ENCODE assay signal across 19 cellular contexts in the genomic region with DNA sequence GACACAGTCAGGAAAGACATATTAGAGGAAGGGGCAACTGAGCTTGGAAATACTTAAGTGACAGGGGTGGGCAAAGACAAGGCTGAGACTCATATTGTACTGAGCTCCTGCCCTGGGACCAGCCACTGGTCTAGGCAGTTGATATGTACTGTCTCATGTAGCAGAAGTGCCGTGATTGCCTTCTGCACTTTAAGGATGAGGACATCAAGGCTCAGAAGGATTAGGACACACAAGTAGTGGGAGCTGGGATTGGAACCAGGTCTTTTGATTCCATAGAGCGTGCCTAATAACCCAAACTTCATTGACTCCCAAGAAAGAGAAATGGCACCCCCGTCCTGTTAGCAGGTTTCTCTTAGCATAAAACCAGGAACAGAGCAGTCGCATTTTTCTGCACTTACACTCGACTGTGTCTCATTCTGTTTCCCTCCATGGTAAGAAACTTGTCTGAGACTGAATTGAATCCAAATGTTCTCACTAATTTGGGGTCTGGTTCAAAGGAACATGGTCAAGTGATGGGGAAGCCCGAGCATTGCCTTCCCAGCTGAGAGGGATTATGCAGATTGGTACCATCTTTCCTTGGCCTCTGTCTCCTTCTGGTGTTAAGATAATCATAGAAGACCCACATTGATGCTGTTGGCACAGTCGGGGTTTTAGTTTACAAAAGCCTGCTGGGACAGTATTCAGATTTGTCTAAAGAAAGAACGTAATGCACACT.
"Had no signal": no experiment of that assay in that cellular context is flagged by ENCODE, and none has a peak within 500 bp of the region (broad histone marks: within the 10 kb centered on the region; RNA-seq: fewer than 3 reads in every experiment).

No MANE protein-coding gene starts in this region.

- H3K9me3 Mint-ChIP-seq: activated naive CD4-positive, alpha-beta T cell treated with anti-CD3 and anti-CD28 coated beads, Interleukin-2, amount 50 U/mL, for 24 hours; activated T-cell treated with anti-CD3 and anti-CD28 coated beads, Interleukin-2, amount 50 U/mL, for 72 hours; natural killer cell; stimulated activated naive CD8-positive, alpha-beta T cell treated with anti-CD3 and anti-CD28 coated beads, Interleukin-15, amount 100 ng/mL, for 72 hours had no signal

- H3K4me1 ChIP-seq: parathyroid adenoma had no signal

- H3K9me3 ChIP-seq: adrenal gland, gastrocnemius medialis, neutrophil, thoracic aorta, upper lobe of right lung had no signal

- H3K27ac Mint-ChIP-seq: activated naive CD4-positive, alpha-beta T cell treated with anti-CD3 and anti-CD28 coated beads, Interleukin-2, amount 50 U/mL, for 24 hours; activated T-cell treated with anti-CD3 and anti-CD28 coated beads, Interleukin-2, amount 50 U/mL, for 72 hours; natural killer cell; stimulated activated naive CD8-positive, alpha-beta T cell treated with anti-CD3 and anti-CD28 coated beads, Interleukin-15, amount 100 ng/mL, for 72 hours; T-helper 17 cell had no signal

- DNase-seq: activated CD4-positive, CD25-positive, alpha-beta regulatory T cell treated with anti-CD3 and anti-CD28 coated beads, Interleukin-2, amount 50 U/mL, for 72 hours; activated gamma-delta T cell; activated T-cell treated with anti-CD3 and anti-CD28 coated beads, Interleukin-2, amount 50 U/mL, for 72 hours; dorsolateral prefrontal cortex; erythroblast; gastrocnemius medialis; head of caudate nucleus; kidney glomerular epithelial cell; natural killer cell; stimulated activated CD4-positive, alpha-beta T cell treated with anti-CD3 and anti-CD28 coated beads, Interleukin-4, amount 100 ng/mL, for 1 hour; stimulated activated naive CD8-positive, alpha-beta T cell treated with anti-CD3 and anti-CD28 coated beads, Interleukin-15, amount 100 ng/mL, for 72 hours; T-helper 17 cell; upper lobe of right lung had no signal

- H3K27me3 Mint-ChIP-seq: activated naive CD4-positive, alpha-beta T cell treated with anti-CD3 and anti-CD28 coated beads, Interleukin-2, amount 50 U/mL, for 24 hours; stimulated activated naive CD8-positive, alpha-beta T cell treated with anti-CD3 and anti-CD28 coated beads, Interleukin-15, amount 100 ng/mL, for 72 hours; T-helper 17 cell had no signal

- H3K9ac ChIP-seq: parathyroid adenoma had no signal

- H3K27me3 ChIP-seq: adrenal gland, cardiac muscle cell, dorsolateral prefrontal cortex, gastrocnemius medialis, neutrophil, upper lobe of right lung had no signal

- H3K36me3 ChIP-seq: adrenal gland, cardiac muscle cell, gastrocnemius medialis, thoracic aorta, upper lobe of right lung had no signal

- H3K4me3 Mint-ChIP-seq: activated naive CD4-positive, alpha-beta T cell treated with anti-CD3 and anti-CD28 coated beads, Interleukin-2, amount 50 U/mL, for 24 hours; activated T-cell treated with anti-CD3 and anti-CD28 coated beads, Interleukin-2, amount 50 U/mL, for 72 hours; natural killer cell; stimulated activated naive CD8-positive, alpha-beta T cell treated with anti-CD3 and anti-CD28 coated beads, Interleukin-15, amount 100 ng/mL, for 72 hours; T-helper 17 cell had no signal

- H3K4me3 ChIP-seq: adrenal gland, cardiac muscle cell, dorsolateral prefrontal cortex, gastrocnemius medialis, thoracic aorta, upper lobe of right lung had no signal

- ATAC-seq: activated T-cell treated with anti-CD3 and anti-CD28 coated beads, Interleukin-2, amount 50 U/mL, for 72 hours; gastrocnemius medialis; natural killer cell; stimulated activated naive CD8-positive, alpha-beta T cell treated with anti-CD3 and anti-CD28 coated beads, Interleukin-15, amount 100 ng/mL, for 72 hours; T-helper 17 cell; upper lobe of right lung had no signal

- H3K27ac ChIP-seq: neutrophil had no signal

- H3K36me3 Mint-ChIP-seq: activated naive CD4-positive, alpha-beta T cell treated with anti-CD3 and anti-CD28 coated beads, Interleukin-2, amount 50 U/mL, for 24 hours; natural killer cell had no signal
